ENCODE assay signal across 8 cellular contexts in the genomic region with DNA sequence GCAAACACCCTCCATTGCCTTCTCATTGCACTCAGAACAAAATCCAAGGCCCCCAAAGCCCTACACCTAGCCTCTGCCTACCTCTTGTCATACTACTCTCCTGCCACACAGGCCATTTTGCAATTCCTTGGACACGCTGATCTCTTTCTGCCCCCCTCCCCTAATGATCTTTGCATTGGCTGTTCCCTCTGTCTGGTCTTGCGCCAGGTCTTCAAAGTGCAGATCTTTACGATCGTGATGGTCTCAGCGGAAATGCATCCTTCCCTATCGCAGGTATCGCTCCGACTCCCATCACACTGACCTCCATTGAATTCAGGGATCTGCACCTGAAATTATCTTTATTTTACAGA. TPM values are rescaled to one million over a fixed set of nuclear protein-coding genes. Genes with fewer than 3 reads are reported as not detected.
DNase-seq lines count a peak whose midpoint lies in the region; FAIRE-seq and TF ChIP-seq lines count a peak whose summit lies in the region.

No MANE protein-coding gene starts in this region.

- peak overlapping the region in 5 of 11 experiments; percentile 67 to 85 (median 81); a peak in 5 of 22 replicates for H3K27ac ChIP-seq in BLaER1 treated with 17β-estradiol and CSF1 and Interleukin-3, amounts not matched to agents 10 nM and 100 nM

- peaks cover 13% of the 10 kb centered on the region for H3K27me3 Mint-ChIP-seq in dendritic cell treated with granulocyte-macrophage colony-stimulating factor and Interleukin-4, amounts not matched to agents 40 ng/mL and 50 ng/mL, for 4 days
- peaks cover 57% of the 10 kb centered on the region for H3K27me3 Mint-ChIP-seq in nephron progenitor cell (ENCODE audit: low read depth, poor library complexity)

- H3K9me3 Mint-ChIP-seq in dendritic cell treated with granulocyte-macrophage colony-stimulating factor and Interleukin-4, amounts not matched to agents 40 ng/mL and 50 ng/mL, for 4 days: no peaks in the 10 kb centered on the region
- no peaks in the 10 kb centered on the region for H3K9me3 Mint-ChIP-seq in nephron progenitor cell

- H3K4me3 ChIP-seq in BLaER1 treated with 17β-estradiol and CSF1 and Interleukin-3, amounts not matched to agents 10 nM and 100 nM: peak overlapping the region; percentile 78 to 98 (median 95)
- H3K4me3 ChIP-seq in MG63: peak overlapping the region; percentile 94

- TF ChIP-seq CTCF in nephron progenitor cell (IDR thresholded peaks at IDR 0.05) (no peak), D721Med (IDR thresholded peaks at IDR 0.05; ENCODE audit: insufficient read depth, missing control alignments) (no peak)

- peak overlapping the region; percentile 88 for H3K27ac Mint-ChIP-seq in dendritic cell treated with granulocyte-macrophage colony-stimulating factor and Interleukin-4, amounts not matched to agents 40 ng/mL and 50 ng/mL, for 4 days
- H3K27ac Mint-ChIP-seq in nephron progenitor cell: no peak overlapping the region

- H3K4me1 Mint-ChIP-seq in dendritic cell treated with granulocyte-macrophage colony-stimulating factor and Interleukin-4, amounts not matched to agents 40 ng/mL and 50 ng/mL, for 4 days (ENCODE audit: low read depth): peaks cover 44% of the 10 kb centered on the region
- H3K4me1 Mint-ChIP-seq in nephron progenitor cell: peaks cover 40% of the 10 kb centered on the region

- no peak for FAIRE-seq in D721Med (lab: Jason Lieb, UNC)

- H3K36me3 Mint-ChIP-seq in dendritic cell treated with granulocyte-macrophage colony-stimulating factor and Interleukin-4, amounts not matched to agents 40 ng/mL and 50 ng/mL, for 4 days (ENCODE audit: low read depth): peaks cover 18% of the 10 kb centered on the region
- H3K36me3 Mint-ChIP-seq in nephron progenitor cell (ENCODE audit: low read depth): peaks cover 7% of the 10 kb centered on the region

- no peak for DNase-seq in MG63
- DNase-seq in nephron progenitor cell: no peak
- no peak for DNase-seq in NCI-H524 (lab: John Stamatoyannopoulos, UW)
- no peak for DNase-seq in NCI-H226
- DNase-seq in CD1c-positive myeloid dendritic cell (ENCODE audit: extremely low spot score): no peak
- no peak for DNase-seq in D721Med (ENCODE audit: insufficient read length, low spot score)

- peaks cover 7 to 39% (median 35%) of the 10 kb centered on the region in 11 experiments; a peak in 20 of 22 replicates for H4K20me1 ChIP-seq in BLaER1 treated with 17β-estradiol and CSF1 and Interleukin-3, amounts not matched to agents 10 nM and 100 nM

- peak overlapping the region; percentile 89 for H3K4me3 Mint-ChIP-seq in dendritic cell treated with granulocyte-macrophage colony-stimulating factor and Interleukin-4, amounts not matched to agents 40 ng/mL and 50 ng/mL, for 4 days
- peak overlapping the region; percentile 82 for H3K4me3 Mint-ChIP-seq in nephron progenitor cell

- H3K36me3 ChIP-seq in BLaER1 treated with 17β-estradiol and CSF1 and Interleukin-3, amounts not matched to agents 10 nM and 100 nM: no peaks in the 10 kb centered on the region
- peaks cover 3% of the 10 kb centered on the region; the same call in 1 of the 2 replicates for H3K36me3 ChIP-seq in MG63

- peak overlapping the region; percentile 77 to 97 (median 92) for H3K4me2 ChIP-seq in BLaER1 treated with 17β-estradiol and CSF1 and Interleukin-3, amounts not matched to agents 10 nM and 100 nM

- H3K9me3 ChIP-seq in BLaER1 treated with 17β-estradiol and CSF1 and Interleukin-3, amounts not matched to agents 10 nM and 100 nM (replicated peaks in 1 of 11): no peaks in the 10 kb centered on the region
- no peaks in the 10 kb centered on the region for H3K9me3 ChIP-seq in MG63

- H3K27me3 ChIP-seq in BLaER1 treated with 17β-estradiol and CSF1 and Interleukin-3, amounts not matched to agents 10 nM and 100 nM: peaks cover 0 to 6% (median 0%) of the 10 kb centered on the region in 11 experiments; a peak in 1 of 22 replicates
- no peaks in the 10 kb centered on the region; the same call in 1 of the 2 replicates for H3K27me3 ChIP-seq in MG63

- peaks cover 14 to 25% (median 22%) of the 10 kb centered on the region in 10 experiments for H3K4me1 ChIP-seq in BLaER1 treated with 17β-estradiol and CSF1 and Interleukin-3, amounts not matched to agents 10 nM and 100 nM

- H3K9ac ChIP-seq in BLaER1 treated with 17β-estradiol and CSF1 and Interleukin-3, amounts not matched to agents 10 nM and 100 nM: peak overlapping the region; percentile 81 to 93 (median 88)

- intact Hi-C loops in dendritic cell treated with granulocyte-macrophage colony-stimulating factor and Interleukin-4, amounts not matched to agents 40 ng/mL and 50 ng/mL, for 4 days (cut with micrococcal nuclease): no loop called here

RNA-seq across cellular contexts. Expression of gene MOSMO, which starts 0.8 kb away (rescaled TPM):
- total RNA-seq in MG63 (2014; rRNA removed; shearing (Covaris generic); ENCODE audit: low replicate concordance): 5.6 and 17.6 TPM in 2 replicates

RNA-seq across cellular contexts. Expression of gene PDZD9, which starts 6.2 kb away (rescaled TPM):
- not detected in 2 replicates for total RNA-seq in MG63 (2014; rRNA removed; shearing (Covaris generic); ENCODE audit: low replicate concordance)

RNA-seq across cellular contexts. Expression of gene UQCRC2, which starts 54.0 kb away (rescaled TPM):
- 67.6 and 69.0 TPM in 2 replicates for total RNA-seq in MG63 (2014; rRNA removed; shearing (Covaris generic); ENCODE audit: low replicate concordance)
